14 cellular contexts compared by ENCODE assay signal in the genomic region with DNA sequence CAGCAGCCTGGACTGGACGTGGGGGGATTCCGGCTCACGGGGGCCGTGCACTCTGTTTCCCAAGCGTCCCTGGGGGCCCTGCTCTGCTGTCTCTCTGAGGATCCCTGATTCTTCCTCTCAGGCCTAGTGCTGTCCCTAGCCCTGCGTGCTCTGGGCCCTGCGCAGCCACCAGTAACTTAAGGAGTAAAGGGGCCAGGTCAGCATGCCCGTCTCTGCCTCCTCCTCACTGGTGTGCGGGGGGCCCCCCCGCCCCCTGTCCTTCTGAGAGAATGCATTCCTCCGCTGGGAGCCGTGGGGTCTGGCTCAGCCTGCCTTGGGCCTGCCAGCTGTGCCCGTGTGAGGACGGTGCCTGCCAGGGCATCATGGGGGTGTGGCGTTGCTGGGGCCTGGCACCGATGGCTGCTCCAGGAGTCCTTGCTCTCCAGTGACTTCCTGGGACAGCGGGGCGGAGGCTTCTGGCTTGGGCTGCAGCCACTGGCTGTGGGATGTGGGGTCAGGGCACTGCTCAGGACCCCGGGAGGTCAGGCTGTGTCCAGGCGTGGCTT.
DNase-seq lines count a peak whose midpoint lies in the region; ATAC-seq and TF ChIP-seq lines count a peak whose summit lies in the region.
"Had no signal": no experiment of that assay in that cellular context is flagged by ENCODE, and none has a peak within 500 bp of the region (broad histone marks: within the 10 kb centered on the region; RNA-seq: fewer than 3 reads in every experiment).

No MANE protein-coding gene starts in this region.

- intact Hi-C loops in cardiac septum (cut with DNase I) (no loop called here), colonic mucosa (cut with DNase I) (no loop called here), natural killer cell (cut with micrococcal nuclease) (no loop called here)
- intact Hi-C loops in CD4-positive, alpha-beta memory T cell (cut with micrococcal nuclease): no loop called here

- no peak for TF ChIP-seq CTCF in right atrium auricular region (IDR thresholded peaks at IDR 0.05)
- no peak for TF ChIP-seq CTCF in colonic mucosa (IDR thresholded peaks at IDR 0.05)
- TF ChIP-seq CTCF in natural killer cell (IDR thresholded peaks at IDR 0.05): no peak
- TF ChIP-seq CTCF in upper lobe of left lung (IDR thresholded peaks at IDR 0.05): no peak

- H3K27ac ChIP-seq in right atrium auricular region: no peak overlapping the region
- no peak overlapping the region for H3K27ac ChIP-seq in colonic mucosa
- H3K27ac ChIP-seq in upper lobe of left lung: no peak overlapping the region
- no peak overlapping the region for H3K27ac ChIP-seq in CD4-positive, alpha-beta memory T cell (ENCODE audit: low read depth, low read length)
- H3K27ac ChIP-seq: adrenal gland had no signal

- CTCF ChIA-PET in CD4-positive, alpha-beta memory T cell (lab: Charles Lee; ENCODE audit: partially characterized antibody): no interaction called here

- H3K9me3 ChIP-seq in right atrium auricular region (no peaks in the 10 kb centered on the region), colonic mucosa (no peaks in the 10 kb centered on the region), upper lobe of left lung (no peaks in the 10 kb centered on the region)
- no peaks in the 10 kb centered on the region for H3K9me3 ChIP-seq in CD4-positive, alpha-beta memory T cell (ENCODE audit: control insufficient read depth in 1 of 2, low read length in 2 of 2)
- H3K9me3 ChIP-seq: adrenal gland had no signal

- 66 to 71% methylated on average over 13 to 17 of the region's 20 CpGs for WGBS in upper lobe of left lung, 2 donors

- no peak for TF ChIP-seq EP300 in upper lobe of left lung (IDR thresholded peaks at IDR 0.05)

- peak; percentile 74 for DNase-seq in cardiac septum (ENCODE audit: low spot score)
- DNase-seq in right atrium auricular region (ENCODE audit: low spot score): no peak
- peak; percentile 26 for DNase-seq in colonic mucosa
- DNase-seq in natural killer cell: peak; percentile 10
- peak; percentile 21 to 72 for DNase-seq in upper lobe of left lung
- no peak for DNase-seq in activated naive CD8-positive, alpha-beta T cell treated with anti-CD3 and anti-CD28 coated beads for 36 hours
- DNase-seq in CD4-positive, alpha-beta memory T cell: no peak
- no peak for DNase-seq in AG20443 (ENCODE audit: low spot score)
- DNase-seq: activated T-cell treated with anti-CD3 and anti-CD28 coated beads, Interleukin-2, amount 50 U/mL, for 4 hours; NCI-H1930; T-helper 1 cell; trophoblast cell had no signal

- no peak overlapping the region for H3K9ac ChIP-seq in colonic mucosa (ENCODE audit: low read depth in 2 of 2, low read length in 2 of 2)

- H3K4me3 ChIP-seq in right atrium auricular region: no peak overlapping the region
- no peak overlapping the region for H3K4me3 ChIP-seq in colonic mucosa
- H3K4me3 ChIP-seq in upper lobe of left lung: no peak overlapping the region
- no peak overlapping the region for H3K4me3 ChIP-seq in CD4-positive, alpha-beta memory T cell (ENCODE audit: low read length in 2 of 2)
- H3K4me3 ChIP-seq: adrenal gland had no signal

- no peaks in the 10 kb centered on the region for H3K36me3 Mint-ChIP-seq in natural killer cell
- H3K36me3 Mint-ChIP-seq in activated naive CD8-positive, alpha-beta T cell treated with anti-CD3 and anti-CD28 coated beads for 36 hours: no peaks in the 10 kb centered on the region
- H3K36me3 Mint-ChIP-seq in CD4-positive, alpha-beta memory T cell: no peaks in the 10 kb centered on the region

- POLR2A ChIA-PET in CD4-positive, alpha-beta memory T cell (lab: Charles Lee; ENCODE audit: partially characterized antibody): no interaction called here

- H3K9me3 Mint-ChIP-seq in natural killer cell: no peaks in the 10 kb centered on the region
- H3K9me3 Mint-ChIP-seq in activated naive CD8-positive, alpha-beta T cell treated with anti-CD3 and anti-CD28 coated beads for 36 hours: no peaks in the 10 kb centered on the region
- peaks cover 0 to 6% (median under 1%) of the 10 kb centered on the region in 8 donors for H3K9me3 Mint-ChIP-seq in CD4-positive, alpha-beta memory T cell

- no peaks in the 10 kb centered on the region for H3K27me3 Mint-ChIP-seq in natural killer cell (ENCODE audit: low read depth in 2 of 2)
- H3K27me3 Mint-ChIP-seq in activated naive CD8-positive, alpha-beta T cell treated with anti-CD3 and anti-CD28 coated beads for 36 hours: no peaks in the 10 kb centered on the region
- no peaks in the 10 kb centered on the region for H3K27me3 Mint-ChIP-seq in CD4-positive, alpha-beta memory T cell

- H3K4me3 Mint-ChIP-seq in natural killer cell: no peak overlapping the region
- no peak overlapping the region for H3K4me3 Mint-ChIP-seq in activated naive CD8-positive, alpha-beta T cell treated with anti-CD3 and anti-CD28 coated beads for 36 hours
- H3K4me3 Mint-ChIP-seq in CD4-positive, alpha-beta memory T cell: no peak overlapping the region
- H3K4me3 Mint-ChIP-seq: activated T-cell treated with anti-CD3 and anti-CD28 coated beads, Interleukin-2, amount 50 U/mL, for 4 hours had no signal

- no peak for TF ChIP-seq POLR2A in upper lobe of left lung (IDR thresholded peaks at IDR 0.05)

- no peaks in the 10 kb centered on the region for H3K4me1 Mint-ChIP-seq in natural killer cell
- H3K4me1 Mint-ChIP-seq in activated naive CD8-positive, alpha-beta T cell treated with anti-CD3 and anti-CD28 coated beads for 36 hours: no peaks in the 10 kb centered on the region
- H3K4me1 Mint-ChIP-seq in CD4-positive, alpha-beta memory T cell: peaks cover 0 to 1% (median 0%) of the 10 kb centered on the region in 4 donors

- H3K4me1 ChIP-seq in right atrium auricular region (no peaks in the 10 kb centered on the region), colonic mucosa (no peaks in the 10 kb centered on the region), upper lobe of left lung (no peaks in the 10 kb centered on the region)
- no peaks in the 10 kb centered on the region for H3K4me1 ChIP-seq in CD4-positive, alpha-beta memory T cell (ENCODE audit: insufficient read depth, low read length)
- H3K4me1 ChIP-seq: adrenal gland had no signal

- ATAC-seq in natural killer cell (peak in 1 of 3 donors; percentile 10), upper lobe of left lung (ENCODE audit: low FRiP score in 2 of 2) (peak in 1 of 2 donors; percentile 19)
- ATAC-seq: activated CD4-positive, CD25-positive, alpha-beta regulatory T cell treated with anti-CD3 and anti-CD28 coated beads, Interleukin-2, amount 50 U/mL, for 24 hours; activated T-cell treated with anti-CD3 and anti-CD28 coated beads, Interleukin-2, amount 50 U/mL, for 4 hours had no signal

- H3K27me3 ChIP-seq in right atrium auricular region (no peaks in the 10 kb centered on the region), colonic mucosa (no peaks in the 10 kb centered on the region), upper lobe of left lung (no peaks in the 10 kb centered on the region)
- no peaks in the 10 kb centered on the region for H3K27me3 ChIP-seq in CD4-positive, alpha-beta memory T cell (ENCODE audit: insufficient read depth, low read length)
- H3K27me3 ChIP-seq: adrenal gland had no signal

- H3K27ac Mint-ChIP-seq in natural killer cell: no peak overlapping the region
- H3K27ac Mint-ChIP-seq in activated naive CD8-positive, alpha-beta T cell treated with anti-CD3 and anti-CD28 coated beads for 36 hours: no peak overlapping the region
- H3K27ac Mint-ChIP-seq in CD4-positive, alpha-beta memory T cell: no peak overlapping the region

- H3K36me3 ChIP-seq in right atrium auricular region (no peaks in the 10 kb centered on the region), colonic mucosa (no peaks in the 10 kb centered on the region), upper lobe of left lung (no peaks in the 10 kb centered on the region)
- no peaks in the 10 kb centered on the region for H3K36me3 ChIP-seq in CD4-positive, alpha-beta memory T cell (ENCODE audit: insufficient read depth, low read length)
- H3K36me3 ChIP-seq: adrenal gland had no signal

Comparison
In these comparisons a context has a peak if more than half of its experiments do, and no peak if none do; other contexts are left out.
1. DNase-seq: peak in cardiac septum (single experiment), colonic mucosa (single experiment), natural killer cell (single experiment) and upper lobe of left lung (2 of 2); none in right atrium auricular region (single experiment), activated naive CD8-positive, alpha-beta T cell treated with anti-CD3 and anti-CD28 coated beads for 36 hours (single experiment), CD4-positive, alpha-beta memory T cell (0 of 5) and AG20443 (single experiment).